Comparison of ENCODE assay signal across 1 cellular context in the genomic region with DNA sequence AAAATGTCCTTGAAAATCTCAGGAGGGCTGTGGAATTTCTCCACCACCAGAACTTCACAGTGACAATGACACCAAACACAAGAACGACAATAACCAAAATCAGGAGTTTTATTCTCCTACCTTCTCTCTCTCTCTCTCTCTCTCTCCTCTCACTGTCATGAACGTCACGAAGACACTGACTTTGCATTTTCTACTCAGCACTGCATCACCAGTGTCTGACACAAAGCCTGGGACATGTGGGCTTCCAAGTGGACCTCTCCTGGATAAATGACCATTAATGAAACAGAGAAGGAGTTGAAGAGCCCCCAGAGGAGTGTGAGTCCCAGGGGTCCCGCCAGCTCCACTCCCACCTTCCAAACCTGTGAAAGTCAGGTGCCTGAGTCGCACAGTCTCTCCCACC.
TF ChIP-seq lines count a peak whose summit lies in the region.
"Not testable (repeated sequence)": the region's sequence is repeated elsewhere in the genome, so short reads cannot be mapped to it uniquely, and the experiment has no call there.

No MANE protein-coding gene starts in this region.

TF ChIP-seq in K562, 482 proteins besides CTCF, POLR2A, EP300 and RAD21:
- TF ChIP-seq BACH1 (tag; IDR thresholded peaks at IDR 0.05), result peak; percentile 32; the same call in 1 of the 2 replicates
- peak; percentile 61 for TF ChIP-seq MAFG (tag; conservative IDR thresholded peaks at IDR 0.05)
- TF ChIP-seq MAFF (IDR thresholded peaks at IDR 0.05; ENCODE audit: low read length), result peak; percentile 16; the same call in 1 of the 2 replicates
- peak; percentile 19; the same call in 1 of the 2 replicates for TF ChIP-seq MAFK (IDR thresholded peaks at IDR 0.05; ENCODE audit: low read length)
- TF ChIP-seq CREB1 (IDR thresholded peaks at IDR 0.05); ATF1 (CRISPR knock-in tag; IDR thresholded peaks at IDR 0.05): not testable (repeated sequence)
- peak; percentile 48; the same call in 1 of the 2 replicates for TF ChIP-seq CREB1 (CRISPR knock-in tag; IDR thresholded peaks at IDR 0.05)
- TF ChIP-seq ZNF316 (IDR thresholded peaks at IDR 0.05), result peak; percentile 45; the same call in 1 of the 2 replicates
- TF ChIP-seq C11orf30 (IDR thresholded peaks at IDR 0.05; ENCODE audit: low read depth), result peak; percentile 57; the same call in 1 of the 2 replicates
- TF ChIP-seq ATF1 (tag; IDR thresholded peaks at IDR 0.05), result peak; percentile 77
